In the genomic region with DNA sequence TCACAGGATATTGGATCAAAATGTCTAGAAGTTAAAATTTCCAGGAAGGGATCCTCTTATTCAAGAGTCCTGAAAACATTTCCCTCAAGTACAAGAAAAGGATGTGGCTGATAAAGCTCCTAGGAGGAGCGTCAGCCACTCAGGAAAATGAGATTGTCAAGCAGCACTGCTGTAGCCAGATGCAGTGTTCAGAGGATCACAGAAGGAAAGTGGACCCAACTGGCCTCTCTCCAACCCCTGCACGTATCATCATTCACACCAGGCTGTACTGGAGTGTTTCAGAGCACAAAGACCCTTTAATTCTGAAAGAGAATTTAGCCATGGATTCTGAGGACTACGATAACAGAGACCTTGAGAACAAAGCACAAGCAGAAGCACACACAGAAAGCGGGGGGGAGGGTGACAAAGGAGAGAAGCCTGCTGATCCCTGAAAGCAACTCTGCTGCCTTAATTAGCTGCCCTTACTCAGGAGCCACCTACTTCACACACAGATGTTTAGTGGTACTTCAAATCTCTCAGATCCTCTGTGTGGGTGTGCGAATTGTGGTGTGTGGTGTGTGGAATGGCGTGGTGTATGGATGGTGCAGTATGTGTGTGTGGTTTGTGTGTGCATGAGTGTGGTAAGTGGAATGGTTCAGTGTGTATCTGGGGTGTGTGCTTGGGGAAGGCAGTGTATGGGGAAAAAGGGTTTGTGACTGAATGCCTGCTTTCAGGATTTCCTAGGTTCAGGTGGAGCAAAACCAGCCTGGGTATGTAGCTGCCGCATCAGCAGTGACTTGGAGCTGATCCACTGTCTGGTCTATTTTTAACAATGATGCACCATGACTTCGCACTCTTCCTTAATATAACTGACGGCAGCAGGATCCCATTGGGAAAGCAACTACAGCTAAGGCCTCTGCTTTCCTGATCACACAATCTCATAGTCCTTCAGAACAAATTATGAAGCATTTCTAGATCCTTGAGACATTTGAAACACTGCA, we compare ENCODE assay signal across 22 cellular contexts.
DNase-seq lines count a peak whose midpoint lies in the region; ATAC-seq and TF ChIP-seq lines count a peak whose summit lies in the region.
"Had no signal": no experiment of that assay in that cellular context is flagged by ENCODE, and none has a peak within 500 bp of the region (broad histone marks: within the 10 kb centered on the region; RNA-seq: fewer than 3 reads in every experiment).

No MANE protein-coding gene starts in this region.

- peaks cover 8% of the 10 kb centered on the region for H3K4me1 ChIP-seq in psoas muscle
- no peaks in the 10 kb centered on the region for H3K4me1 ChIP-seq in breast epithelium
- H3K4me1 ChIP-seq in mucosa of descending colon (ENCODE audit: low read depth), result no peaks in the 10 kb centered on the region
- H3K4me1 ChIP-seq: suprapubic skin had no signal

- H3K27me3 ChIP-seq in psoas muscle (ENCODE audit: insufficient read depth in 3 of 3, low read length in 2 of 3) (no peaks in the 10 kb centered on the region), breast epithelium (no peaks in the 10 kb centered on the region)
- H3K27me3 ChIP-seq: neutrophil, suprapubic skin had no signal

- no peak for TF ChIP-seq POLR2A in breast epithelium (IDR thresholded peaks at IDR 0.05)

- no peak for TF ChIP-seq CTCF in psoas muscle (IDR thresholded peaks at IDR 0.05)
- TF ChIP-seq CTCF in breast epithelium (IDR thresholded peaks at IDR 0.05), result no peak
- TF ChIP-seq CTCF in mucosa of descending colon (IDR thresholded peaks at IDR 0.05), result no peak

- no peak overlapping the region for H3K4me3 ChIP-seq in psoas muscle
- H3K4me3 ChIP-seq in breast epithelium, result no peak overlapping the region
- no peak overlapping the region for H3K4me3 ChIP-seq in mucosa of descending colon
- H3K4me3 ChIP-seq: suprapubic skin had no signal

- H3K36me3 ChIP-seq in psoas muscle (ENCODE audit: insufficient read depth in 1 of 2, low read depth in 1 of 2), result no peaks in the 10 kb centered on the region
- H3K36me3 ChIP-seq in breast epithelium, result no peaks in the 10 kb centered on the region
- H3K36me3 ChIP-seq in mucosa of descending colon (ENCODE audit: low read depth), result no peaks in the 10 kb centered on the region
- H3K36me3 ChIP-seq: neutrophil, suprapubic skin had no signal

- DNase-seq in HT1080 (ENCODE audit: low read depth) (peak; percentile 15), left ventricle myocardium superior (no peak), psoas muscle (no peak), breast epithelium (ENCODE audit: low spot score in 2 of 2) (no peak), mucosa of descending colon (no peak)
- no peak for DNase-seq in activated CD4-positive, CD25-positive, alpha-beta regulatory T cell treated with anti-CD3 and anti-CD28 coated beads, Interleukin-2, amount 50 U/mL, for 72 hours
- DNase-seq: activated CD4-positive, alpha-beta T cell treated with anti-CD3 and anti-CD28 coated beads, Interleukin-2, amount 50 U/mL, for 48 hours; activated naive CD4-positive, alpha-beta T cell; DMS 273 treated with DMSO at 0.1 percent for 48 hours; effector CD8-positive, alpha-beta T cell; NCI-H1436; NCI-H2171 treated with DMSO at 0.1 percent for 48 hours; NCI-H82; SK-N-SH had no signal

- H3K27ac ChIP-seq in angular gyrus (ENCODE audit: low read depth, low read length) (peak overlapping the region; percentile 10), psoas muscle (peak overlapping the region; percentile 77), breast epithelium (no peak overlapping the region)
- H3K27ac ChIP-seq: HL-60, neutrophil, suprapubic skin had no signal

- ATAC-seq in left ventricle myocardium superior (peak; percentile 97), psoas muscle (peak; percentile 96 to 99 (median 98)), HG03354 (IDR thresholded peaks at IDR 0.05; ENCODE audit: poor library complexity, severe bottlenecking, unreplicated experiment) (no peak), mucosa of descending colon (no peak)
- ATAC-seq: esophagus mucosa, Panc1, WTC11 had no signal

- 41 to 55% (median 42%) methylated on average over 9 of the region's 9 CpGs for WGBS in psoas muscle, 3 donors

- peaks cover 3% of the 10 kb centered on the region for H3K9me3 ChIP-seq in psoas muscle
- no peaks in the 10 kb centered on the region for H3K9me3 ChIP-seq in breast epithelium
- no peaks in the 10 kb centered on the region for H3K9me3 ChIP-seq in mucosa of descending colon
- H3K9me3 ChIP-seq: neutrophil, SK-N-SH, suprapubic skin had no signal

- intact Hi-C loops in left ventricle myocardium superior (cut with micrococcal nuclease) (no loop called here), psoas muscle (cut with DNase I) (no loop called here), breast epithelium (cut with DNase I; ENCODE audit: low total_unique reads) (no loop called here), mucosa of descending colon (cut with DNase I, micrococcal nuclease) (no loop called here)

Comparison
In these comparisons a context has a peak if more than half of its experiments do, and no peak if none do; other contexts are left out.
1. H3K27ac ChIP-seq: peak in angular gyrus (single experiment) and psoas muscle (single experiment); none in breast epithelium (0 of 2).
2. ATAC-seq: peak in left ventricle myocardium superior (single experiment) and psoas muscle (4 of 4); none in HG03354 (single experiment) and mucosa of descending colon (single experiment).